In genomic region chr5:172603425-172603824, GRCh38 we compare ENCODE assay signal across 12 cellular contexts. TPM values are rescaled to one million over a fixed set of nuclear protein-coding genes. Genes with fewer than 3 reads are reported as not detected.
DNase-seq lines count a peak whose midpoint lies in the region; ATAC-seq and TF ChIP-seq lines count a peak whose summit lies in the region.
"Had no signal": no experiment of that assay in that cellular context is flagged by ENCODE, and none has a peak within 500 bp of the region (broad histone marks: within the 10 kb centered on the region; RNA-seq: fewer than 3 reads in every experiment).

No MANE protein-coding gene starts in this region.

- intact Hi-C loops in sigmoid colon (cut with DNase I) = no loop called here

- DNase-seq in EH (ENCODE audit: low read depth) (peak; percentile 61), islet precursor cell (peak; percentile 74), sigmoid colon (peak; percentile 76), DMS114 treated with DMSO at 0.1 percent for 48 hours (lab: John Stamatoyannopoulos, UW; ENCODE audit: unreplicated experiment) (no peak), activated T-cell treated with anti-CD3 and anti-CD28 coated beads for 4 hours (no peak), NCI-H345 (lab: John Stamatoyannopoulos, UW) (no peak)
- DNase-seq: activated T-cell treated with anti-CD3 and anti-CD28 coated beads, Interleukin-2, amount 50 U/mL, for 4 hours; NCI-H1694 had no signal

- H3K27ac ChIP-seq in cingulate gyrus (ENCODE audit: low read depth, low read length) (peak overlapping the region; percentile 67), sigmoid colon (peak overlapping the region; percentile 68 to 85 (median 74))
- H3K27ac ChIP-seq: BLaER1 treated with 17β-estradiol and CSF1 and Interleukin-3, amounts not matched to agents 10 nM and 100 nM had no signal

- TF ChIP-seq CTCF in sigmoid colon (IDR thresholded peaks at IDR 0.05) = no peak

- H3K27me3 ChIP-seq in sigmoid colon = no peaks in the 10 kb centered on the region
- H3K27me3 ChIP-seq: BLaER1 treated with 17β-estradiol and CSF1 and Interleukin-3, amounts not matched to agents 10 nM and 100 nM had no signal

- H3K9me3 ChIP-seq in sigmoid colon = no peaks in the 10 kb centered on the region

- TF ChIP-seq POLR2A in sigmoid colon (IDR thresholded peaks at IDR 0.05) = no peak

- WGBS in sigmoid colon, 2 donors = 72 to 80% methylated on average over 15 of the region's 15 CpGs

- TF ChIP-seq EP300 in sigmoid colon (IDR thresholded peaks at IDR 0.05) = no peak

- no peak for ATAC-seq in HG03108 (IDR thresholded peaks at IDR 0.05; ENCODE audit: unreplicated experiment)
- ATAC-seq: activated T-cell treated with anti-CD3 and anti-CD28 coated beads, Interleukin-2, amount 50 U/mL, for 4 hours had no signal

- H3K4me3 ChIP-seq in sigmoid colon = peak overlapping the region in 3 of 4 donors; percentile 3 to 26 (median 7)
- H3K4me3 ChIP-seq: BLaER1 treated with 17β-estradiol and CSF1 and Interleukin-3, amounts not matched to agents 10 nM and 100 nM; skin epidermis had no signal

- H3K4me1 ChIP-seq in sigmoid colon = peaks cover 0 to 33% (median 22%) of the 10 kb centered on the region in 4 donors

- H3K36me3 ChIP-seq in sigmoid colon = no peaks in the 10 kb centered on the region
- H3K36me3 ChIP-seq: BLaER1 treated with 17β-estradiol and CSF1 and Interleukin-3, amounts not matched to agents 10 nM and 100 nM had no signal

RNA-seq across cellular contexts. Expression of gene NEURL1B, which starts 37.6 kb away (rescaled TPM):
- total RNA-seq in sigmoid colon = 10 to 100 TPM; 32.9 to 53.2 (median 45.6) TPM
- 10 to 100 TPM; 12.6 to 29.6 (median 26.6) TPM for polyA plus RNA-seq in sigmoid colon

Comparison
In these comparisons a context has a peak if more than half of its experiments do, and no peak if none do; other contexts are left out.
1. DNase-seq: peak in EH (single experiment), islet precursor cell (single experiment) and sigmoid colon (single experiment); none in DMS114 treated with DMSO at 0.1 percent for 48 hours (single experiment), activated T-cell treated with anti-CD3 and anti-CD28 coated beads for 4 hours (single experiment) and NCI-H345 (single experiment).